3 cellular contexts compared by ENCODE assay signal in the genomic region with DNA sequence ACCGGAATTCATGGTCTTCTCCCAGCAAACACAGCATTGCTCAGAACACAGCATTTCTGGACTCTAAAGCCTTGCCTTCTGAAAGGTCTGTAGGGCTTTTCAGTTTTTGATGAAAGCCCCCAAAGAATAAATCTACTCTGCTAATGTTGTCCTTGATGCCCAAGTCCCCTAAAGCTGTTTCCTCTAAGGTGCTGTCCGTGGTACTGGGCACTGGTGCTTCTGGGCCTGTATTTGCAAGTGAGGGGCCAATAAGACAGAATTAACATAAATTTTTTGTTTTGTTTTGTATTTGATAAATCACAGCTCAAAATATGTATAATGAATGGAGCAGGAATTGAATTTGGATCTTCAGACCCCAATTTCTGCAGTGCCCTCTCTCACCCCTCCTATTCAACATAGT.
A peak's percentile ranks its signal among the peaks of the same experiment; 100 is the strongest.
TF ChIP-seq lines count a peak whose summit lies in the region.

No MANE protein-coding gene starts in this region.

TF ChIP-seq in A549, 52 proteins besides CTCF, POLR2A, EP300 and RAD21:
- TF ChIP-seq, protein P1, sequence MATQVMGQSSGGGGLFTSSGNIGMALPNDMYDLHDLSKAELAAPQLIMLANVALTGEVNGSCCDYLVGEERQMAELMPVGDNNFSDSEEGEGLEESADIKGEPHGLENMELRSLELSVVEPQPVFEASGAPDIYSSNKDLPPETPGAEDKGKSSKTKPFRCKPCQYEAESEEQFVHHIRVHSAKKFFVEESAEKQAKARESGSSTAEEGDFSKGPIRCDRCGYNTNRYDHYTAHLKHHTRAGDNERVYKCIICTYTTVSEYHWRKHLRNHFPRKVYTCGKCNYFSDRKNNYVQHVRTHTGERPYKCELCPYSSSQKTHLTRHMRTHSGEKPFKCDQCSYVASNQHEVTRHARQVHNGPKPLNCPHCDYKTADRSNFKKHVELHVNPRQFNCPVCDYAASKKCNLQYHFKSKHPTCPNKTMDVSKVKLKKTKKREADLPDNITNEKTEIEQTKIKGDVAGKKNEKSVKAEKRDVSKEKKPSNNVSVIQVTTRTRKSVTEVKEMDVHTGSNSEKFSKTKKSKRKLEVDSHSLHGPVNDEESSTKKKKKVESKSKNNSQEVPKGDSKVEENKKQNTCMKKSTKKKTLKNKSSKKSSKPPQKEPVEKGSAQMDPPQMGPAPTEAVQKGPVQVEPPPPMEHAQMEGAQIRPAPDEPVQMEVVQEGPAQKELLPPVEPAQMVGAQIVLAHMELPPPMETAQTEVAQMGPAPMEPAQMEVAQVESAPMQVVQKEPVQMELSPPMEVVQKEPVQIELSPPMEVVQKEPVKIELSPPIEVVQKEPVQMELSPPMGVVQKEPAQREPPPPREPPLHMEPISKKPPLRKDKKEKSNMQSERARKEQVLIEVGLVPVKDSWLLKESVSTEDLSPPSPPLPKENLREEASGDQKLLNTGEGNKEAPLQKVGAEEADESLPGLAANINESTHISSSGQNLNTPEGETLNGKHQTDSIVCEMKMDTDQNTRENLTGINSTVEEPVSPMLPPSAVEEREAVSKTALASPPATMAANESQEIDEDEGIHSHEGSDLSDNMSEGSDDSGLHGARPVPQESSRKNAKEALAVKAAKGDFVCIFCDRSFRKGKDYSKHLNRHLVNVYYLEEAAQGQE (IDR thresholded peaks at IDR 0.05), result peak; percentile 86
- no peak for TF ChIP-seq BHLHE40 (IDR thresholded peaks at IDR 0.05; ENCODE audit: low read depth, low read length)
TF ChIP-seq in A549: peak in this region for 1.

TF ChIP-seq in HCT116, 20 proteins besides CTCF, POLR2A, EP300 and RAD21:
- TF ChIP-seq, protein P1 (IDR thresholded peaks at IDR 0.05; ENCODE audit: low read depth), result peak; percentile 68
- no peak for TF ChIP-seq SIN3A (IDR thresholded peaks at IDR 0.05; ENCODE audit: low read depth)

TF ChIP-seq in WTC11, 78 proteins besides CTCF, POLR2A, EP300 and RAD21:
- TF ChIP-seq, protein P2, sequence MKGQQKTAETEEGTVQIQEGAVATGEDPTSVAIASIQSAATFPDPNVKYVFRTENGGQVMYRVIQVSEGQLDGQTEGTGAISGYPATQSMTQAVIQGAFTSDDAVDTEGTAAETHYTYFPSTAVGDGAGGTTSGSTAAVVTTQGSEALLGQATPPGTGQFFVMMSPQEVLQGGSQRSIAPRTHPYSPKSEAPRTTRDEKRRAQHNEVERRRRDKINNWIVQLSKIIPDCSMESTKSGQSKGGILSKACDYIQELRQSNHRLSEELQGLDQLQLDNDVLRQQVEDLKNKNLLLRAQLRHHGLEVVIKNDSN (CRISPR knock-in tag; IDR thresholded peaks at IDR 0.05), result peak; percentile 49; the same call in 1 of the 2 replicates
- TF ChIP-seq ZNF121 (CRISPR knock-in tag; IDR thresholded peaks at IDR 0.05), result no peak
TF ChIP-seq in WTC11: peak in this region for 1.
